8 cellular contexts compared by ENCODE assay signal in the genomic region with DNA sequence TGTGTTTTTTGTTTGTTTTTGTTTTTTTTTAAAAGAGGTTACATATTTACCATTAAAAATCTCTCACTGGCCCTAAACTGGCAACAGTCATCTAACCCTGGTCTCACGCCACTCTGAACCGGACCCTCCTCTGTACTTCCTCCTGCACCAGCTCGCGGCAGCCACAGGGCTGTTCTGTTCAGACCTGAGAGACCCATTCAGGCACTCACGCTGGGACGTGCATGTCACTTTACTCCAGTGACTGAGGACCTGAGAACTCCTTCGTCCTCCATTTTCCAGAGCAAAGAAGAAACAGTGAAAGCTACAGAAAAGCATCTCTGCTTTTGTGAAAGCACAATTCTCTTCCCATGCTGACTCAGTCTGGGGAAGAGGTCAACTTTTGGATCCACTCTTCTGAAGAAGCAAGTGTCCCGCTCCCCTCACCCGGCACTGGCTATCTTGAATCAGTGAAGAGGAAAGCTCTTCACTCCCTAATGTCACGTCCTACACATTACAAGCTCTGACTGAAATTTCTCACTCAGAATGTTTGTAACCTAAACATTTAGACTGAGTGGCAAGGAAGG. TPM values are rescaled to one million over a fixed set of nuclear protein-coding genes. Genes with fewer than 3 reads are reported as not detected.
DNase-seq lines count a peak whose midpoint lies in the region; ATAC-seq, FAIRE-seq and TF ChIP-seq lines count a peak whose summit lies in the region.

No MANE protein-coding gene starts in this region.

- H3K9me3 ChIP-seq in OCI-LY7 (ENCODE audit: low read length), result no peaks in the 10 kb centered on the region
- no peaks in the 10 kb centered on the region for H3K9me3 ChIP-seq in cardiac muscle cell (ENCODE audit: low read depth)
- no peaks in the 10 kb centered on the region for H3K9me3 ChIP-seq in subcutaneous abdominal adipose tissue (ENCODE audit: control insufficient read depth in 5 of 5, low read length in 5 of 5)

- H3K9ac ChIP-seq in subcutaneous abdominal adipose tissue (ENCODE audit: low read length in 5 of 5), result peak overlapping the region; percentile 53 to 75 (median 70)

- H2AFZ ChIP-seq in OCI-LY7 (ENCODE audit: low read length), result peak overlapping the region; percentile 32; the same call in 1 of the 2 replicates

- intact Hi-C loops in OCI-LY7 (cut with micrococcal nuclease; ENCODE audit: unreplicated experiment), result no loop called here

- CTCF ChIA-PET in OCI-LY7 (lab: Charles Lee; ENCODE audit: unreplicated experiment), result interaction anchor here (0.5 kb wide), 1 partner anchor 292 kb away, joined by 4 read pairs; no protein-coding TSS in a partner anchor

- H3K79me2 ChIP-seq in OCI-LY7 (ENCODE audit: insufficient read depth, low read depth, low read length), result peaks cover 29% of the 10 kb centered on the region; the same call in 1 of the 2 replicates

- BruUV-seq in OCI-LY7 (replicated peaks; lab: Mats Ljungman, UMichigan), result TSS peak; percentile 50

- H3K4me2 ChIP-seq in OCI-LY7 (ENCODE audit: low read length), result peak overlapping the region; percentile 68

- no peak for FAIRE-seq in D721Med (lab: Jason Lieb, UNC)

- no peaks in the 10 kb centered on the region for H3K9me2 ChIP-seq in OCI-LY7 (ENCODE audit: insufficient read depth, low read length)

- H3K27ac ChIP-seq in OCI-LY7 (ENCODE audit: low read depth, low read length, poor library complexity, severe bottlenecking), result peak overlapping the region; percentile 61
- H3K27ac ChIP-seq in cardiac muscle cell, result peak overlapping the region; percentile 57
- H3K27ac ChIP-seq in subcutaneous abdominal adipose tissue (ENCODE audit: low read depth, low read length), result peak overlapping the region; percentile 96

- no peaks in the 10 kb centered on the region for H3K27me3 ChIP-seq in cardiac muscle cell
- H3K27me3 ChIP-seq in subcutaneous abdominal adipose tissue (ENCODE audit: control insufficient read depth in 5 of 5, insufficient read depth in 4 of 5, low read length in 5 of 5), result no peaks in the 10 kb centered on the region

- no peaks in the 10 kb centered on the region for H4K20me1 ChIP-seq in OCI-LY7 (ENCODE audit: insufficient read depth, low read length)

- POLR2A ChIA-PET in OCI-LY7 (lab: Charles Lee), result interaction anchor here (1.1 kb wide), 1 partner anchor 16 kb away, joined by 3 read pairs; no protein-coding TSS in a partner anchor

- peak; percentile 52 for ATAC-seq in GM21723 (IDR thresholded peaks at IDR 0.05; ENCODE audit: unreplicated experiment)

- peak; percentile 53 for DNase-seq in OCI-LY7 (ENCODE audit: low spot score)
- DNase-seq in cardiac muscle cell (ENCODE audit: low read depth in 1 of 2, low spot score in 1 of 2), result peak in 1 of 2 donors; percentile 20
- DNase-seq in D721Med (ENCODE audit: insufficient read length, low spot score), result no peak
- DNase-seq in T-helper 1 cell, result no peak
- DNase-seq in SW480 (ENCODE audit: low spot score), result no peak

- peak; percentile 36 for TF ChIP-seq POLR2A in GM10847 (IDR thresholded peaks at IDR 0.05; ENCODE audit: extremely low read depth, insufficient read length)

- TF ChIP-seq CTCF in OCI-LY7 (conservative IDR thresholded peaks at IDR 0.05; ENCODE audit: low read length) (no peak), cardiac muscle cell (IDR thresholded peaks at IDR 0.05; ENCODE audit: low read depth, low read length) (no peak), D721Med (IDR thresholded peaks at IDR 0.05; ENCODE audit: insufficient read depth, missing control alignments) (no peak)

- H3K4me3 ChIP-seq in OCI-LY7 (ENCODE audit: low read depth, low read length, poor library complexity, severe bottlenecking) (peak overlapping the region; percentile 52), cardiac muscle cell (no peak overlapping the region), subcutaneous abdominal adipose tissue (ENCODE audit: low read depth in 1 of 5, low read length in 5 of 5) (peak overlapping the region; percentile 43 to 66 (median 49))

- peaks cover 59% of the 10 kb centered on the region for H3K4me1 ChIP-seq in OCI-LY7 (ENCODE audit: insufficient read depth, low read length, poor library complexity, severe bottlenecking)
- peaks cover 12% of the 10 kb centered on the region for H3K4me1 ChIP-seq in cardiac muscle cell (ENCODE audit: low read depth)
- peaks cover 4 to 44% (median 30%) of the 10 kb centered on the region in 5 donors for H3K4me1 ChIP-seq in subcutaneous abdominal adipose tissue (ENCODE audit: control insufficient read depth in 5 of 5, insufficient read depth in 5 of 5, low read length in 5 of 5)

- H3K36me3 ChIP-seq in OCI-LY7 (ENCODE audit: insufficient read depth, low read length) (peaks cover 13% of the 10 kb centered on the region; the same call in 1 of the 2 replicates), cardiac muscle cell (no peaks in the 10 kb centered on the region), subcutaneous abdominal adipose tissue (ENCODE audit: control insufficient read depth in 5 of 5, insufficient read depth in 5 of 5, low read length in 5 of 5) (peaks cover 0 to 4% (median 0%) of the 10 kb centered on the region in 5 donors)

RNA-seq across cellular contexts. Expression of gene PISD, which starts 24.6 kb away (rescaled TPM):
- total RNA-seq in OCI-LY7 (2014; rRNA removed; shearing (Covaris generic)), result 21.5 and 25.7 TPM in 2 replicates
- total RNA-seq in OCI-LY7 (2022) (39.4 and 51.9 TPM in 2 replicates), cardiac muscle cell (30.8 and 39.6 TPM in 2 replicates)
- polyA plus RNA-seq in cardiac muscle cell, result 30.4 and 31.2 TPM in 2 replicates
